In genomic region chr13:48555441-48555840, GRCh38 we compare ENCODE assay signal across 2 cellular contexts.
TF ChIP-seq lines count a peak whose summit lies in the region.

No MANE protein-coding gene starts in this region.

TF ChIP-seq in K562, 482 proteins besides CTCF, POLR2A, EP300 and RAD21 (continued from another document):
- peak; percentile 96 for TF ChIP-seq ZNF507 (tag; conservative IDR thresholded peaks at IDR 0.05)
TF ChIP-seq in K562: peak in this region for 1.

TF ChIP-seq in HepG2, 621 proteins besides CTCF, POLR2A, EP300 and RAD21:
- TF ChIP-seq ZBTB10 (CRISPR knock-in tag; IDR thresholded peaks at IDR 0.05; ENCODE audit: borderline replicate concordance) (no peak), ARID5B (CRISPR knock-in tag; IDR thresholded peaks at IDR 0.05) (no peak), MYC (CRISPR knock-in tag; IDR thresholded peaks at IDR 0.05; ENCODE audit: borderline replicate concordance) (no peak), RXRA (CRISPR knock-in tag; IDR thresholded peaks at IDR 0.05) (no peak), ZNF879 (CRISPR knock-in tag; IDR thresholded peaks at IDR 0.05) (no peak), ZNF660 (CRISPR knock-in tag; IDR thresholded peaks at IDR 0.05; ENCODE audit: borderline replicate concordance, low read depth) (no peak), CBX1 (IDR thresholded peaks at IDR 0.05; ENCODE audit: low read depth) (no peak)
